ENCODE assay signal across 26 cellular contexts in the genomic region with DNA sequence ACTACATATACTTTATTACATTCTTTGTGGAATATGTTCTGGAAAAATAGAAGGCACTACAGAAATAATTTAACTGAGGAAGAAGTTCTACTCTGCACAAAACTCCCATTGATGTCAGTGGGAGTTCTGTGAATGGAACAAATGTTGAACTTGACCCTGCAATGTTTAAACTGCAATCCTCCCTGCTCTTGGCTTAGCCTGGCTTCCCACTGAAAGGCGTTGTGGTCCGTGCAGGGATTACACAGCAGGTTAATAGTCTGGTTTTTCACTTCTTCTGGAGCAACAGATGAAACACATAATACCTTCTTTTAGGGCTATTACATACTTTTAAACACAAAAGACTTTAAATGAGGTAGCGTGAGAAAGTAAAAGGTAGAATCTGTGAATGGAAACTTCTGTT. TPM values are rescaled to one million over a fixed set of nuclear protein-coding genes. Genes with fewer than 3 reads are reported as not detected.
DNase-seq lines count a peak whose midpoint lies in the region; ATAC-seq, FAIRE-seq and TF ChIP-seq lines count a peak whose summit lies in the region.
"Had no signal": no experiment of that assay in that cellular context is flagged by ENCODE, and none has a peak within 500 bp of the region (broad histone marks: within the 10 kb centered on the region; RNA-seq: fewer than 3 reads in every experiment).

No MANE protein-coding gene starts in this region.

- intact Hi-C loops in A673 (cut with micrococcal nuclease; ENCODE audit: unreplicated experiment), result no loop called here

- CTCF ChIA-PET in A549 (lab: Yijun Ruan, JAX) (interaction anchor here (0.6 to 1.0 kb wide), 2 partner anchors 11 to 113 kb away, joined by 3 read pairs; no protein-coding TSS in a partner anchor), A673 (lab: Charles Lee) (no interaction called here)

- H3K4me2 ChIP-seq in A549 (no peak overlapping the region), osteoblast (ENCODE audit: insufficient read depth, low read length) (no peak overlapping the region)
- H3K4me2 ChIP-seq: neural progenitor cell had no signal

- no TSS peak for BruUV-seq in A673 (replicated peaks; lab: Mats Ljungman, UMichigan)

- TF ChIP-seq CTCF in A549 (IDR thresholded peaks at IDR 0.05), result no peak
- no peak for TF ChIP-seq CTCF in VCaP (conservative IDR thresholded peaks at IDR 0.05)
- TF ChIP-seq CTCF in osteoblast (IDR thresholded peaks at IDR 0.05; ENCODE audit: extremely low read depth, low read depth, low read length), result no peak
- TF ChIP-seq CTCF in A673 (conservative IDR thresholded peaks at IDR 0.05; ENCODE audit: low read depth, low read length), result no peak

- H3K4me1 ChIP-seq in A549 (peaks cover 6% of the 10 kb centered on the region), osteoblast (ENCODE audit: insufficient read depth, low read length) (no peaks in the 10 kb centered on the region), A673 (ENCODE audit: insufficient read depth, low read length, poor library complexity, severe bottlenecking) (no peaks in the 10 kb centered on the region)
- H3K4me1 ChIP-seq: neural progenitor cell, psoas muscle had no signal

- peak overlapping the region; percentile 32 for H2AFZ ChIP-seq in osteoblast (ENCODE audit: low read length)
- H2AFZ ChIP-seq: neural progenitor cell had no signal

- POLR2A ChIA-PET in A549 (lab: Yijun Ruan, JAX), result no interaction called here
- POLR2A ChIA-PET in A673 (lab: Charles Lee; ENCODE audit: low non-redundant PET), result no interaction called here

- TF ChIP-seq EP300 in A549 (IDR thresholded peaks at IDR 0.05), result no peak

- no peak for TF ChIP-seq POLR2A in A549 (IDR thresholded peaks at IDR 0.05; ENCODE audit: low read length)

- WGBS in A549 (ENCODE audit: missing lambda C conversion rate), result 64% methylated on average over 3 of the region's 3 CpGs

- FAIRE-seq in A549 (lab: Jason Lieb, UNC), result no peak
- FAIRE-seq: astrocyte had no signal

- H3K27me3 ChIP-seq in osteoblast (ENCODE audit: insufficient read depth, low read length) (no peaks in the 10 kb centered on the region), A673 (replicated peaks; ENCODE audit: insufficient read depth, low read depth, low read length, poor library complexity) (no peaks in the 10 kb centered on the region)
- H3K27me3 ChIP-seq: neural progenitor cell, stomach, transverse colon had no signal

- ATAC-seq in A549 (peak; percentile 30 to 53; a peak in 2 of 6 replicates), HG03139 (IDR thresholded peaks at IDR 0.05; ENCODE audit: unreplicated experiment) (no peak)
- ATAC-seq: SK-N-SH treated with all-trans-retinoic acid at 6 μM for 48 hours had no signal

- no peaks in the 10 kb centered on the region for H3K9me3 ChIP-seq in A549
- H3K9me3 ChIP-seq in osteoblast (ENCODE audit: low read depth, low read length), result no peaks in the 10 kb centered on the region
- no peaks in the 10 kb centered on the region for H3K9me3 ChIP-seq in A673 (ENCODE audit: low read depth, low read length, poor library complexity, severe bottlenecking)
- H3K9me3 ChIP-seq: psoas muscle, stomach, transverse colon had no signal

- no peak overlapping the region for H3K4me3 ChIP-seq in A549
- no peak overlapping the region for H3K4me3 ChIP-seq in osteoblast (ENCODE audit: insufficient read depth, low read length)
- H3K4me3 ChIP-seq in A673 (ENCODE audit: low read depth, low read length, poor library complexity, severe bottlenecking), result no peak overlapping the region
- H3K4me3 ChIP-seq: neural progenitor cell, psoas muscle, skin epidermis, stomach, transverse colon had no signal

- no peak for TF ChIP-seq RAD21 in A549 (conservative IDR thresholded peaks at IDR 0.05 in 1 of 2, IDR thresholded peaks at IDR 0.05 in 1 of 2)

- no peaks in the 10 kb centered on the region for H3K36me3 ChIP-seq in osteoblast (ENCODE audit: insufficient read depth, low read length)
- H3K36me3 ChIP-seq in A673 (ENCODE audit: insufficient read depth, low read length, poor library complexity, severe bottlenecking), result no peaks in the 10 kb centered on the region
- H3K36me3 ChIP-seq: neural progenitor cell, stomach, transverse colon had no signal

- DNase-seq in A549 (ENCODE audit: low read depth in 1 of 2, low spot score in 1 of 2) (no peak), globus pallidus (ENCODE audit: low spot score) (peak; percentile 58), osteoblast (ENCODE audit: insufficient read length, low spot score, missing footprints) (no peak), A673 (ENCODE audit: low spot score) (no peak), kidney glomerular epithelial cell (lab: John Stamatoyannopoulos, UW) (no peak), T-helper 1 cell (no peak)
- DNase-seq: activated naive CD8-positive, alpha-beta T cell treated with anti-CD3 and anti-CD28 coated beads for 36 hours; activated T-cell treated with anti-CD3 and anti-CD28 coated beads for 4 hours; CD8-positive, alpha-beta memory T cell; DMS153; KG1; mammary epithelial cell; MM.1S; NCI-H2081 treated with DMSO at 0.1 percent for 48 hours; NCI-H446; psoas muscle; stomach; T-helper 2 cell; transverse colon had no signal

- no peaks in the 10 kb centered on the region for H4K20me1 ChIP-seq in osteoblast (ENCODE audit: insufficient read depth, low read length)

- H3K27ac ChIP-seq in A549, result no peak overlapping the region
- peak overlapping the region; percentile 45; the same call in 1 of the 2 replicates for H3K27ac ChIP-seq in VCaP
- no peak overlapping the region for H3K27ac ChIP-seq in osteoblast (ENCODE audit: low read depth, low read length)
- H3K27ac ChIP-seq in A673 (ENCODE audit: low read depth, low read length, poor library complexity, severe bottlenecking), result no peak overlapping the region
- H3K27ac ChIP-seq: neural progenitor cell, psoas muscle, RWPE1, skin epidermis, stomach, transverse colon had no signal

- H3K79me2 ChIP-seq in osteoblast (ENCODE audit: insufficient read depth, low read length), result no peaks in the 10 kb centered on the region

TF ChIP-seq in A549, 52 proteins besides CTCF, POLR2A, EP300 and RAD21 (continues in another document):
- TF ChIP-seq CHD4 (IDR thresholded peaks at IDR 0.05; ENCODE audit: borderline replicate concordance) (no peak), RNF2 (IDR thresholded peaks at IDR 0.05; ENCODE audit: borderline replicate concordance, low read depth) (no peak), KDM5A (IDR thresholded peaks at IDR 0.05) (no peak), ZFP36 (IDR thresholded peaks at IDR 0.05; ENCODE audit: borderline replicate concordance, partially characterized antibody) (no peak), USF2 (IDR thresholded peaks at IDR 0.05) (no peak), RARB (CRISPR knock-in tag; IDR thresholded peaks at IDR 0.05) (no peak), BHLHE40 (IDR thresholded peaks at IDR 0.05; ENCODE audit: low read depth, low read length) (no peak), HDAC2 (IDR thresholded peaks at IDR 0.05) (no peak), HES2 (IDR thresholded peaks at IDR 0.05) (no peak), CEBPB (IDR thresholded peaks at IDR 0.05) (no peak), ZC3H11A (IDR thresholded peaks at IDR 0.05) (no peak), MAZ (IDR thresholded peaks at IDR 0.05; ENCODE audit: borderline replicate concordance, low read depth, low read length) (no peak), FOSL2 (IDR thresholded peaks at IDR 0.05) (no peak), FOSL2 (CRISPR knock-in tag; IDR thresholded peaks at IDR 0.05) (no peak), HOXA7 (CRISPR knock-in tag; IDR thresholded peaks at IDR 0.05) (no peak), SREBF2 (IDR thresholded peaks at IDR 0.05) (no peak)
- TF ChIP-seq, protein P1, sequence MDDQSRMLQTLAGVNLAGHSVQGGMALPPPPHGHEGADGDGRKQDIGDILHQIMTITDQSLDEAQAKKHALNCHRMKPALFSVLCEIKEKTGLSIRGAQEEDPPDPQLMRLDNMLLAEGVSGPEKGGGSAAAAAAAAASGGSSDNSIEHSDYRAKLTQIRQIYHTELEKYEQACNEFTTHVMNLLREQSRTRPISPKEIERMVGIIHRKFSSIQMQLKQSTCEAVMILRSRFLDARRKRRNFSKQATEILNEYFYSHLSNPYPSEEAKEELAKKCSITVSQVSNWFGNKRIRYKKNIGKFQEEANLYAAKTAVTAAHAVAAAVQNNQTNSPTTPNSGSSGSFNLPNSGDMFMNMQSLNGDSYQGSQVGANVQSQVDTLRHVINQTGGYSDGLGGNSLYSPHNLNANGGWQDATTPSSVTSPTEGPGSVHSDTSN (IDR thresholded peaks at IDR 0.05), result no peak

RNA-seq across cellular contexts. Expression of gene ERBIN, which starts 12.9 kb away (rescaled TPM):
- polyA plus RNA-seq in A549 (2011; rRNA removed) (45.3 and 57.7 TPM in 2 replicates), A549 (2017; fragmentation: RNase III; extraction: RNeasy Plus Mini Kit Qiagen cat#74134 plus additional on column Dnase treatment) (24.3 to 25.6 TPM (median 25.6 TPM) in 3 replicates)
- polyA plus RNA-seq in A549 (2012; cell fraction: cytosol; rRNA removed), result 5.9 and 7.3 TPM in 2 replicates
- polyA plus RNA-seq in A549 (2012; cell fraction: nucleus; rRNA removed), result 5.6 and 8.3 TPM in 2 replicates
- 36.1 and 57.5 TPM in 2 replicates for polyA minus RNA-seq in A549 (2011; rRNA and poly(A)+ RNA removed)
- total RNA-seq in osteoblast (189 and 199 TPM in 2 replicates), A673 (2021) (47.5 and 51.4 TPM in 2 replicates)
